In the genomic region with DNA sequence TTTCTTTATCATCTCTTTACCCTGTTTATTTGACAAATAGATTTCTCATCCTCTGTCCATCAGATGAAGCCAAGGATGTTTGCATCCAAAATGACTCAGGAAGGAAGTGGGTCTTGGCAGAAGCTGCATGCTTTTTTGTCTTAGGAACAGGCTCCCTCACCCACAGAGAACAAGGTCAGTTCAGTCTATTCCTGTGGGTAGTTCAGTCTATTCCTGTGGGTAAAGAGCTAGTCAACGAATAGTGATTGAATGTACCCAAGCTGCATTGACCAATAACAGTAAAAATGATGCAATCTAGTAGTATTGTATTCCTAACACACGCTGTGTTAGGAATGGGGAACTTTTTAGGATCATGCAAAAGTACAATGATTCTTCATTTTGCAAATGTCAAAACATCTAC, we compare ENCODE assay signal across 1 cellular context.
TF ChIP-seq lines count a peak whose summit lies in the region.

No MANE protein-coding gene starts in this region.

TF ChIP-seq in SK-N-SH, 30 proteins besides CTCF, POLR2A, EP300 and RAD21 (continued from another document):
- no peak for TF ChIP-seq ZBTB33 (IDR thresholded peaks at IDR 0.05; ENCODE audit: borderline replicate concordance, low read depth)
- TF ChIP-seq, protein P1, sequence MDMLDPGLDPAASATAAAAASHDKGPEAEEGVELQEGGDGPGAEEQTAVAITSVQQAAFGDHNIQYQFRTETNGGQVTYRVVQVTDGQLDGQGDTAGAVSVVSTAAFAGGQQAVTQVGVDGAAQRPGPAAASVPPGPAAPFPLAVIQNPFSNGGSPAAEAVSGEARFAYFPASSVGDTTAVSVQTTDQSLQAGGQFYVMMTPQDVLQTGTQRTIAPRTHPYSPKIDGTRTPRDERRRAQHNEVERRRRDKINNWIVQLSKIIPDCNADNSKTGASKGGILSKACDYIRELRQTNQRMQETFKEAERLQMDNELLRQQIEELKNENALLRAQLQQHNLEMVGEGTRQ (IDR thresholded peaks at IDR 0.05; ENCODE audit: borderline replicate concordance, low read depth, low read length): no peak
- no peak for TF ChIP-seq NRF1 (IDR thresholded peaks at IDR 0.05; ENCODE audit: low read depth, low read length)
- no peak for TF ChIP-seq GABPA (IDR thresholded peaks at IDR 0.05; ENCODE audit: low read depth)
- no peak for TF ChIP-seq MXI1 (IDR thresholded peaks at IDR 0.05; ENCODE audit: low read depth, low read length)
- TF ChIP-seq ELF1 (IDR thresholded peaks at IDR 0.05): no peak
- TF ChIP-seq, protein P2, sequence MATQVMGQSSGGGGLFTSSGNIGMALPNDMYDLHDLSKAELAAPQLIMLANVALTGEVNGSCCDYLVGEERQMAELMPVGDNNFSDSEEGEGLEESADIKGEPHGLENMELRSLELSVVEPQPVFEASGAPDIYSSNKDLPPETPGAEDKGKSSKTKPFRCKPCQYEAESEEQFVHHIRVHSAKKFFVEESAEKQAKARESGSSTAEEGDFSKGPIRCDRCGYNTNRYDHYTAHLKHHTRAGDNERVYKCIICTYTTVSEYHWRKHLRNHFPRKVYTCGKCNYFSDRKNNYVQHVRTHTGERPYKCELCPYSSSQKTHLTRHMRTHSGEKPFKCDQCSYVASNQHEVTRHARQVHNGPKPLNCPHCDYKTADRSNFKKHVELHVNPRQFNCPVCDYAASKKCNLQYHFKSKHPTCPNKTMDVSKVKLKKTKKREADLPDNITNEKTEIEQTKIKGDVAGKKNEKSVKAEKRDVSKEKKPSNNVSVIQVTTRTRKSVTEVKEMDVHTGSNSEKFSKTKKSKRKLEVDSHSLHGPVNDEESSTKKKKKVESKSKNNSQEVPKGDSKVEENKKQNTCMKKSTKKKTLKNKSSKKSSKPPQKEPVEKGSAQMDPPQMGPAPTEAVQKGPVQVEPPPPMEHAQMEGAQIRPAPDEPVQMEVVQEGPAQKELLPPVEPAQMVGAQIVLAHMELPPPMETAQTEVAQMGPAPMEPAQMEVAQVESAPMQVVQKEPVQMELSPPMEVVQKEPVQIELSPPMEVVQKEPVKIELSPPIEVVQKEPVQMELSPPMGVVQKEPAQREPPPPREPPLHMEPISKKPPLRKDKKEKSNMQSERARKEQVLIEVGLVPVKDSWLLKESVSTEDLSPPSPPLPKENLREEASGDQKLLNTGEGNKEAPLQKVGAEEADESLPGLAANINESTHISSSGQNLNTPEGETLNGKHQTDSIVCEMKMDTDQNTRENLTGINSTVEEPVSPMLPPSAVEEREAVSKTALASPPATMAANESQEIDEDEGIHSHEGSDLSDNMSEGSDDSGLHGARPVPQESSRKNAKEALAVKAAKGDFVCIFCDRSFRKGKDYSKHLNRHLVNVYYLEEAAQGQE (IDR thresholded peaks at IDR 0.05; ENCODE audit: low read depth, low read length): no peak
- no peak for TF ChIP-seq YY1 (IDR thresholded peaks at IDR 0.05; ENCODE audit: low read depth)
- TF ChIP-seq POLR2AphosphoS5 (IDR thresholded peaks at IDR 0.05; ENCODE audit: low read depth, low read length): no peak
- TF ChIP-seq CHD2 (IDR thresholded peaks at IDR 0.05; ENCODE audit: low read length, partially characterized antibody): no peak
- no peak for TF ChIP-seq MAX (IDR thresholded peaks at IDR 0.05; ENCODE audit: low read depth)
- no peak for TF ChIP-seq EZH2phosphoT487 (IDR thresholded peaks at IDR 0.05; ENCODE audit: borderline replicate concordance, low read depth)
- no peak for TF ChIP-seq IRF3 (IDR thresholded peaks at IDR 0.05; ENCODE audit: low read depth, low read length)
- TF ChIP-seq GATA2 (CRISPR knock-in tag; IDR thresholded peaks at IDR 0.05): no peak
TF ChIP-seq in SK-N-SH: peak in this region for 6.
